In genomic region chr13:89968468-89968867, GRCh38 we compare ENCODE assay signal across 18 cellular contexts.
"Had no signal": no experiment of that assay in that cellular context is flagged by ENCODE, and none has a peak within 500 bp of the region (broad histone marks: within the 10 kb centered on the region; RNA-seq: fewer than 3 reads in every experiment).

No MANE protein-coding gene starts in this region.

- H3K4me3 ChIP-seq: adrenal gland, gastrocnemius medialis, left lung, upper lobe of right lung had no signal

- H3K27ac ChIP-seq: adrenal gland, gastrocnemius medialis, left lung, upper lobe of right lung, VCaP had no signal

- DNase-seq: activated CD4-positive, alpha-beta T cell treated with anti-CD3 and anti-CD28 coated beads, Interleukin-2, amount 50 U/mL, for 1 hour; activated CD4-positive, CD25-positive, alpha-beta regulatory T cell treated with anti-CD3 and anti-CD28 coated beads, Interleukin-2, amount 50 U/mL, for 72 hours; activated CD8-positive, alpha-beta memory T cell treated with anti-CD3 and anti-CD28 coated beads, Interleukin-2, amount 50 U/mL, for 48 hours; activated gamma-delta T cell; activated T-cell treated with anti-CD3 and anti-CD28 coated beads, Interleukin-2, amount 50 U/mL, for 72 hours; adrenal gland; effector CD4-positive, alpha-beta T cell; gastrocnemius medialis; head of caudate nucleus; left lung; mammary epithelial cell; occipital lobe; stimulated activated CD8-positive, alpha-beta memory T cell treated with anti-CD3 and anti-CD28 coated beads, Interleukin-4, amount 100 ng/mL, for 48 hours; stimulated activated naive CD4-positive, alpha-beta T cell; T-helper 9 cell; upper lobe of right lung had no signal

- H3K27me3 ChIP-seq: adrenal gland, gastrocnemius medialis, left lung, upper lobe of right lung had no signal

- H3K9me3 ChIP-seq: adrenal gland, gastrocnemius medialis, left lung, upper lobe of right lung had no signal

- H3K4me1 ChIP-seq: adrenal gland, gastrocnemius medialis, left lung, upper lobe of right lung had no signal

- H3K36me3 ChIP-seq: adrenal gland, gastrocnemius medialis, left lung, upper lobe of right lung had no signal

- ATAC-seq: activated naive CD4-positive, alpha-beta T cell treated with anti-CD3 and anti-CD28 coated beads, Interleukin-2, amount 50 U/mL, for 72 hours; activated T-cell treated with anti-CD3 and anti-CD28 coated beads, Interleukin-2, amount 50 U/mL, for 72 hours; gastrocnemius medialis; left lung; upper lobe of right lung had no signal
